9 cellular contexts compared by ENCODE assay signal in genomic region chr20:50569864-50570836, GRCh38. TPM values are rescaled to one million over a fixed set of nuclear protein-coding genes. Genes with fewer than 3 reads are reported as not detected.
A peak's percentile ranks its signal among the peaks of the same experiment; 100 is the strongest.
DNase-seq lines count a peak whose midpoint lies in the region; ATAC-seq, FAIRE-seq and TF ChIP-seq lines count a peak whose summit lies in the region.
"Had no signal": no experiment of that assay in that cellular context is flagged by ENCODE, and none has a peak within 500 bp of the region (broad histone marks: within the 10 kb centered on the region; RNA-seq: fewer than 3 reads in every experiment).

No MANE protein-coding gene starts in this region.

- TF ChIP-seq CTCF in DOHH2 (IDR thresholded peaks at IDR 0.05; ENCODE audit: low read depth, low read length, poor library complexity, severe bottlenecking) (peak; percentile 50), Loucy (conservative IDR thresholded peaks at IDR 0.05; ENCODE audit: low read length) (peak; percentile 74)

- H3K9me2 ChIP-seq in DOHH2 (replicated peaks; ENCODE audit: control insufficient read depth, low read length) (no peaks in the 10 kb centered on the region), Loucy (replicated peaks; ENCODE audit: low read depth, low read length) (no peaks in the 10 kb centered on the region)

- peaks cover 69% of the 10 kb centered on the region for H3K4me1 Mint-ChIP-seq in activated T-helper 1 cell treated with anti-CD3 and anti-CD28 coated beads, Interleukin-12 subunit alpha, Interleukin-12 subunit beta, Interleukin-2, Interleukin-4 antibody, amounts not matched to agents 30 ng/mL and 10 ng/mL and 1 ng/mL, durations not matched to agents 14 hours and 24 hours and 36 hours (ENCODE audit: low read depth)

- no peak overlapping the region for H2AFZ ChIP-seq in Loucy (ENCODE audit: low read length)

- no peaks in the 10 kb centered on the region for H3F3A ChIP-seq in DOHH2 (ENCODE audit: control insufficient read depth, insufficient read depth)
- no peaks in the 10 kb centered on the region for H3F3A ChIP-seq in Loucy (ENCODE audit: low read depth)

- H3K4me1 ChIP-seq in DOHH2 (ENCODE audit: control insufficient read depth, low read length) (no peaks in the 10 kb centered on the region), Loucy (ENCODE audit: insufficient read depth, low read length, poor library complexity, severe bottlenecking) (peaks cover 14% of the 10 kb centered on the region)

- H3K36me3 ChIP-seq in DOHH2 (ENCODE audit: control insufficient read depth, low read length) (peaks cover 24% of the 10 kb centered on the region), Loucy (ENCODE audit: insufficient read depth, low read length) (peaks cover 62% of the 10 kb centered on the region; the same call in 1 of the 2 replicates)

- H3K79me2 ChIP-seq in DOHH2 (ENCODE audit: control insufficient read depth, low read length) = no peaks in the 10 kb centered on the region; the same call in 1 of the 2 replicates
- peaks cover 7% of the 10 kb centered on the region; the same call in 1 of the 2 replicates for H3K79me2 ChIP-seq in Loucy (ENCODE audit: insufficient read depth, low read length)

- no peaks in the 10 kb centered on the region for H3K27me3 Mint-ChIP-seq in activated T-helper 1 cell treated with anti-CD3 and anti-CD28 coated beads, Interleukin-12 subunit alpha, Interleukin-12 subunit beta, Interleukin-2, Interleukin-4 antibody, amounts not matched to agents 30 ng/mL and 10 ng/mL and 1 ng/mL, durations not matched to agents 14 hours and 24 hours and 36 hours (ENCODE audit: insufficient read depth)

- H3K27ac Mint-ChIP-seq in activated T-helper 1 cell treated with anti-CD3 and anti-CD28 coated beads, Interleukin-12 subunit alpha, Interleukin-12 subunit beta, Interleukin-2, Interleukin-4 antibody, amounts not matched to agents 30 ng/mL and 10 ng/mL and 1 ng/mL, durations not matched to agents 14 hours and 24 hours and 36 hours = peak overlapping the region; percentile 87

- no peak overlapping the region for H3K4me3 ChIP-seq in DOHH2 (ENCODE audit: low read length)
- peak overlapping the region; percentile 52 for H3K4me3 ChIP-seq in Loucy (ENCODE audit: low read length, poor library complexity, severe bottlenecking)

- H4K20me1 ChIP-seq in DOHH2 (ENCODE audit: control insufficient read depth, insufficient read depth, low read depth, low read length) = no peaks in the 10 kb centered on the region
- no peaks in the 10 kb centered on the region for H4K20me1 ChIP-seq in Loucy (ENCODE audit: insufficient read depth, low read length, poor library complexity, severe bottlenecking)

- peaks cover 73% of the 10 kb centered on the region for H3K36me3 Mint-ChIP-seq in activated T-helper 1 cell treated with anti-CD3 and anti-CD28 coated beads, Interleukin-12 subunit alpha, Interleukin-12 subunit beta, Interleukin-2, Interleukin-4 antibody, amounts not matched to agents 30 ng/mL and 10 ng/mL and 1 ng/mL, durations not matched to agents 14 hours and 24 hours and 36 hours (ENCODE audit: low read depth)

- H3K27me3 ChIP-seq in DOHH2 (ENCODE audit: control insufficient read depth, low read length) (no peaks in the 10 kb centered on the region), Loucy (ENCODE audit: insufficient read depth, low read length, poor library complexity, severe bottlenecking) (no peaks in the 10 kb centered on the region)

- H3K9me3 Mint-ChIP-seq in activated T-helper 1 cell treated with anti-CD3 and anti-CD28 coated beads, Interleukin-12 subunit alpha, Interleukin-12 subunit beta, Interleukin-2, Interleukin-4 antibody, amounts not matched to agents 30 ng/mL and 10 ng/mL and 1 ng/mL, durations not matched to agents 14 hours and 24 hours and 36 hours = no peaks in the 10 kb centered on the region

- TF ChIP-seq POLR2A in H54 (IDR thresholded peaks at IDR 0.05; ENCODE audit: low read depth, low read length) = no peak

- H3K4me2 ChIP-seq in DOHH2 (ENCODE audit: low read length) (no peak overlapping the region), Loucy (ENCODE audit: low read depth, low read length, poor library complexity, severe bottlenecking) (peak overlapping the region; percentile 60)

- H3K9me3 ChIP-seq in DOHH2 (ENCODE audit: control insufficient read depth, insufficient read depth, low read length) = no peaks in the 10 kb centered on the region
- H3K9me3 ChIP-seq in Loucy (ENCODE audit: insufficient read depth, low read depth, low read length) = no peaks in the 10 kb centered on the region

- intact Hi-C loops in activated T-helper 1 cell treated with anti-CD3 and anti-CD28 coated beads, Interleukin-12 subunit alpha, Interleukin-12 subunit beta, Interleukin-2, Interleukin-4 antibody, amounts not matched to agents 30 ng/mL and 10 ng/mL and 1 ng/mL, durations not matched to agents 14 hours and 24 hours and 36 hours (cut with micrococcal nuclease) = loop anchor here (1.0 to 2.0 kb wide), 7 partner anchors 9 to 378 kb away; partner anchors contain the start of gene PTPN1

- peak overlapping the region; percentile 34 for H3K9ac ChIP-seq in Loucy (ENCODE audit: low read depth, low read length, poor library complexity, severe bottlenecking)

- peak; percentile 47 for DNase-seq in activated T-helper 1 cell treated with anti-CD3 and anti-CD28 coated beads, Interleukin-12 subunit alpha, Interleukin-12 subunit beta, Interleukin-2, Interleukin-4 antibody, amounts not matched to agents 30 ng/mL and 10 ng/mL and 1 ng/mL, durations not matched to agents 14 hours and 24 hours and 36 hours (ENCODE audit: low spot score)
- DNase-seq in iris pigment epithelial cell (ENCODE audit: low read depth) = peak; percentile 64
- DNase-seq in dedifferentiated amniotic fluid mesenchymal stem cell (ENCODE audit: extremely low spot score) = no peak
- no peak for DNase-seq in H54 (ENCODE audit: insufficient read length, low spot score)
- no peak for DNase-seq in germinal center (ENCODE audit: low spot score)

- peak overlapping the region; percentile 51 for H3K4me3 Mint-ChIP-seq in activated T-helper 1 cell treated with anti-CD3 and anti-CD28 coated beads, Interleukin-12 subunit alpha, Interleukin-12 subunit beta, Interleukin-2, Interleukin-4 antibody, amounts not matched to agents 30 ng/mL and 10 ng/mL and 1 ng/mL, durations not matched to agents 14 hours and 24 hours and 36 hours

- H3K27ac ChIP-seq in DOHH2 (ENCODE audit: low read depth, low read length) = no peak overlapping the region

- peak; percentile 54 for ATAC-seq in GM21390 (IDR thresholded peaks at IDR 0.05; ENCODE audit: unreplicated experiment)

- FAIRE-seq in H54 (lab: Jason Lieb, UNC) = no peak
- FAIRE-seq: TTC549 had no signal

RNA-seq across cellular contexts. Expression of gene PTPN1, which starts 60.0 kb away (rescaled TPM):
- 60.0 and 60.5 TPM in 2 replicates for total RNA-seq in activated T-helper 1 cell treated with anti-CD3 and anti-CD28 coated beads, Interleukin-12 subunit alpha, Interleukin-12 subunit beta, Interleukin-2, Interleukin-4 antibody, amounts not matched to agents 30 ng/mL and 10 ng/mL and 1 ng/mL, durations not matched to agents 14 hours and 24 hours and 36 hours

Comparison
In these comparisons a context has a peak if more than half of its experiments do, and no peak if none do; other contexts are left out.
1. DNase-seq: peak in activated T-helper 1 cell treated with anti-CD3 and anti-CD28 coated beads, Interleukin-12 subunit alpha, Interleukin-12 subunit beta, Interleukin-2, Interleukin-4 antibody, amounts not matched to agents 30 ng/mL and 10 ng/mL and 1 ng/mL, durations not matched to agents 14 hours and 24 hours and 36 hours (single experiment) and iris pigment epithelial cell (single experiment); none in dedifferentiated amniotic fluid mesenchymal stem cell (single experiment), H54 (single experiment) and germinal center (single experiment).